24 cellular contexts compared by ENCODE assay signal in genomic region chr11:126863294-126863997, GRCh38.
"Had no signal": no experiment of that assay in that cellular context is flagged by ENCODE, and none has a peak within 500 bp of the region (broad histone marks: within the 10 kb centered on the region; RNA-seq: fewer than 3 reads in every experiment).

No MANE protein-coding gene starts in this region.

- H3K27me3 Mint-ChIP-seq: activated CD4-positive, alpha-beta T cell treated with anti-CD3 and anti-CD28 coated beads, Interleukin-2, amount 10 ng/mL, durations not matched to agents 7 days and 5 days; activated CD8-positive, alpha-beta memory T cell treated with anti-CD3 and anti-CD28 coated beads, Interleukin-2, amount 10 ng/mL, durations not matched to agents 7 days and 5 days; activated CD8-positive, alpha-beta T cell treated with anti-CD3 and anti-CD28 coated beads for 36 hours; activated naive CD4-positive, alpha-beta T cell treated with anti-CD3 and anti-CD28 coated beads, Interleukin-2, amount 10 ng/mL, durations not matched to agents 7 days and 5 days had no signal

- H3K27ac Mint-ChIP-seq: activated CD4-positive, alpha-beta T cell treated with anti-CD3 and anti-CD28 coated beads, Interleukin-2, amount 10 ng/mL, durations not matched to agents 7 days and 5 days; activated CD8-positive, alpha-beta memory T cell treated with anti-CD3 and anti-CD28 coated beads, Interleukin-2, amount 10 ng/mL, durations not matched to agents 7 days and 5 days; activated CD8-positive, alpha-beta T cell treated with anti-CD3 and anti-CD28 coated beads for 36 hours; activated naive CD4-positive, alpha-beta T cell treated with anti-CD3 and anti-CD28 coated beads, Interleukin-2, amount 10 ng/mL, durations not matched to agents 7 days and 5 days; memory B cell; natural killer cell treated with Interleukin-12 subunit alpha and Interleukin-12 subunit beta and Interleukin-15 and Interleukin-18, amount 100 ng/mL, for 72 hours; stimulated activated naive CD8-positive, alpha-beta T cell treated with anti-CD3 and anti-CD28 coated beads, Interleukin-15, Interleukin-2, amounts not matched to agents 100 ng/mL and 50 ng/mL, for 24 hours had no signal

- H3K9me3 Mint-ChIP-seq: activated CD4-positive, alpha-beta T cell treated with anti-CD3 and anti-CD28 coated beads, Interleukin-2, amount 10 ng/mL, durations not matched to agents 7 days and 5 days; activated CD8-positive, alpha-beta T cell treated with anti-CD3 and anti-CD28 coated beads for 36 hours; activated naive CD4-positive, alpha-beta T cell treated with anti-CD3 and anti-CD28 coated beads, Interleukin-2, amount 10 ng/mL, durations not matched to agents 7 days and 5 days; natural killer cell treated with Interleukin-12 subunit alpha and Interleukin-12 subunit beta and Interleukin-15 and Interleukin-18, amount 100 ng/mL, for 72 hours; stimulated activated naive CD8-positive, alpha-beta T cell treated with anti-CD3 and anti-CD28 coated beads, Interleukin-15, Interleukin-2, amounts not matched to agents 100 ng/mL and 50 ng/mL, for 24 hours had no signal

- H3K4me3 Mint-ChIP-seq: activated CD4-positive, alpha-beta T cell treated with anti-CD3 and anti-CD28 coated beads, Interleukin-2, amount 10 ng/mL, durations not matched to agents 7 days and 5 days; activated CD8-positive, alpha-beta memory T cell treated with anti-CD3 and anti-CD28 coated beads, Interleukin-2, amount 10 ng/mL, durations not matched to agents 7 days and 5 days; activated CD8-positive, alpha-beta T cell treated with anti-CD3 and anti-CD28 coated beads for 36 hours; activated naive CD4-positive, alpha-beta T cell treated with anti-CD3 and anti-CD28 coated beads, Interleukin-2, amount 10 ng/mL, durations not matched to agents 7 days and 5 days; memory B cell; natural killer cell treated with Interleukin-12 subunit alpha and Interleukin-12 subunit beta and Interleukin-15 and Interleukin-18, amount 100 ng/mL, for 72 hours; stimulated activated naive CD8-positive, alpha-beta T cell treated with anti-CD3 and anti-CD28 coated beads, Interleukin-15, Interleukin-2, amounts not matched to agents 100 ng/mL and 50 ng/mL, for 24 hours had no signal

- FAIRE-seq: pancreas, urothelium cell line had no signal

- H3K4me3 ChIP-seq: coronary artery, esophagus squamous epithelium, gastrocnemius medialis, pancreas, psoas muscle, right atrium auricular region, spleen, thyroid gland had no signal

- H3K36me3 ChIP-seq: esophagus squamous epithelium, gastrocnemius medialis, pancreas, right atrium auricular region, spleen, thyroid gland had no signal

- H3K9me3 ChIP-seq: esophagus squamous epithelium, gastrocnemius medialis, pancreas, psoas muscle, right atrium auricular region, spleen, thyroid gland had no signal

- H3K27me3 ChIP-seq: esophagus squamous epithelium, pancreas, right atrium auricular region, thyroid gland had no signal

- DNase-seq: activated CD4-positive, alpha-beta T cell treated with anti-CD3 and anti-CD28 coated beads, Interleukin-2, amount 10 ng/mL, durations not matched to agents 7 days and 5 days; activated CD8-positive, alpha-beta memory T cell treated with anti-CD3 and anti-CD28 coated beads, Interleukin-2, amount 10 ng/mL, durations not matched to agents 7 days and 5 days; activated effector memory CD4-positive, alpha-beta T cell treated with anti-CD3 and anti-CD28 coated beads, Interleukin-2, amount 50 U/mL, for 16 hours; activated naive CD4-positive, alpha-beta T cell treated with anti-CD3 and anti-CD28 coated beads, Interleukin-2, amount 10 ng/mL, durations not matched to agents 7 days and 5 days; activated T-cell treated with anti-CD3 and anti-CD28 coated beads for 4 hours; amygdala; cerebellar nuclear complex; esophagus squamous epithelium; gastrocnemius medialis; hippocampal formation; pancreas; psoas muscle; spleen; stimulated activated CD4-positive, alpha-beta T cell treated with anti-CD3 and anti-CD28 coated beads, Interleukin-4, amount 100 ng/mL, for 24 hours; substantia nigra; thyroid gland had no signal

- H3K36me3 Mint-ChIP-seq: activated CD8-positive, alpha-beta memory T cell treated with anti-CD3 and anti-CD28 coated beads, Interleukin-2, amount 10 ng/mL, durations not matched to agents 7 days and 5 days; activated naive CD4-positive, alpha-beta T cell treated with anti-CD3 and anti-CD28 coated beads, Interleukin-2, amount 10 ng/mL, durations not matched to agents 7 days and 5 days; memory B cell; natural killer cell treated with Interleukin-12 subunit alpha and Interleukin-12 subunit beta and Interleukin-15 and Interleukin-18, amount 100 ng/mL, for 72 hours had no signal

- ATAC-seq: activated CD4-positive, CD25-positive, alpha-beta regulatory T cell treated with anti-CD3 and anti-CD28 coated beads, Interleukin-2, amount 50 U/mL, for 24 hours; activated CD8-positive, alpha-beta memory T cell treated with anti-CD3 and anti-CD28 coated beads, Interleukin-2, amount 10 ng/mL, durations not matched to agents 7 days and 5 days; activated CD8-positive, alpha-beta T cell treated with anti-CD3 and anti-CD28 coated beads for 36 hours; gastrocnemius medialis; pancreas; psoas muscle had no signal

- H3K4me1 ChIP-seq: esophagus squamous epithelium, gastrocnemius medialis, pancreas, psoas muscle, right atrium auricular region, spleen, thyroid gland had no signal

- H3K27ac ChIP-seq: coronary artery, esophagus squamous epithelium, gastrocnemius medialis, pancreas, psoas muscle, right atrium auricular region, spleen, thyroid gland had no signal

- H3K4me1 Mint-ChIP-seq: activated CD4-positive, alpha-beta T cell treated with anti-CD3 and anti-CD28 coated beads, Interleukin-2, amount 10 ng/mL, durations not matched to agents 7 days and 5 days; activated CD8-positive, alpha-beta memory T cell treated with anti-CD3 and anti-CD28 coated beads, Interleukin-2, amount 10 ng/mL, durations not matched to agents 7 days and 5 days; activated naive CD4-positive, alpha-beta T cell treated with anti-CD3 and anti-CD28 coated beads, Interleukin-2, amount 10 ng/mL, durations not matched to agents 7 days and 5 days; memory B cell had no signal
